23 cellular contexts compared by ENCODE assay signal in genomic region chr1:179124866-179125265, GRCh38. TPM values are rescaled to one million over a fixed set of nuclear protein-coding genes. Genes with fewer than 3 reads are reported as not detected.
DNase-seq lines count a peak whose midpoint lies in the region; ATAC-seq, FAIRE-seq and TF ChIP-seq lines count a peak whose summit lies in the region.
"Had no signal": no experiment of that assay in that cellular context is flagged by ENCODE, and none has a peak within 500 bp of the region (broad histone marks: within the 10 kb centered on the region; RNA-seq: fewer than 3 reads in every experiment).

No MANE protein-coding gene starts in this region.

- H3K4me1 ChIP-seq in breast epithelium (no peaks in the 10 kb centered on the region), astrocyte (ENCODE audit: insufficient read depth, low read length) (peaks cover 50% of the 10 kb centered on the region)

- H3K27me3 ChIP-seq in breast epithelium (no peaks in the 10 kb centered on the region), astrocyte (ENCODE audit: insufficient read depth, low read length) (no peaks in the 10 kb centered on the region)
- H3K27me3 ChIP-seq: tibial artery had no signal

- H3K36me3 Mint-ChIP-seq in MCF 10A (ENCODE audit: insufficient read depth, unreplicated experiment) (peaks cover 100% of the 10 kb centered on the region), astrocyte (ENCODE audit: low read depth, unreplicated experiment) (peaks cover 9% of the 10 kb centered on the region)

- ATAC-seq in HG03025 (IDR thresholded peaks at IDR 0.05; ENCODE audit: low FRiP score, unreplicated experiment) (no peak), GM19328 (IDR thresholded peaks at IDR 0.05; ENCODE audit: unreplicated experiment) (no peak)
- ATAC-seq: left colon; stimulated activated memory B cell treated with anti-CD40 and anti-IgM and Interleukin-4, amounts not matched to agents 10 μg/mL and 1 μg/mL and 100 μg/mL, for 72 hours had no signal

- peaks cover 33% of the 10 kb centered on the region for H4K20me1 ChIP-seq in astrocyte (ENCODE audit: insufficient read depth, low read length)

- H3K4me2 ChIP-seq in astrocyte (ENCODE audit: low read length): peak overlapping the region; percentile 8

- H3K9me3 ChIP-seq in breast epithelium: no peaks in the 10 kb centered on the region
- H3K9me3 ChIP-seq in astrocyte (ENCODE audit: insufficient read depth, low read depth, low read length): no peaks in the 10 kb centered on the region
- H3K9me3 ChIP-seq: tibial artery had no signal

- BruUV-seq in MCF 10A (replicated peaks; lab: Mats Ljungman, UMichigan): no TSS peak

- H2AFZ ChIP-seq in astrocyte (ENCODE audit: low read depth, low read length): no peak overlapping the region

- TF ChIP-seq CTCF in MCF 10A (IDR thresholded peaks at IDR 0.05; ENCODE audit: unreplicated experiment) (no peak), breast epithelium (IDR thresholded peaks at IDR 0.05) (no peak), astrocyte (IDR thresholded peaks at IDR 0.05; ENCODE audit: insufficient read depth, low read depth, low read length) (no peak)

- DNase-seq in MCF 10A (ENCODE audit: unreplicated experiment): no peak
- DNase-seq in breast epithelium (ENCODE audit: low spot score in 2 of 2): no peak
- DNase-seq in astrocyte (ENCODE audit: low read depth): peak; percentile 76
- peak; percentile 20 for DNase-seq in fibroblast of the conjunctiva (ENCODE audit: low read depth)
- DNase-seq in stromal cell of bone marrow (ENCODE audit: low read depth): peak; percentile 47
- DNase-seq in COLO829 (ENCODE audit: low spot score): no peak
- DNase-seq: 8988T; activated CD4-positive, CD25-positive, alpha-beta regulatory T cell; DMS53; effector memory CD4-positive, alpha-beta T cell; left colon; MV-4-11; NCI-H1930; NCI-H446; NK-92 treated with Interleukin-12 subunit alpha and Interleukin-12 subunit beta, amount 100 ng/mL, for 24 hours; T-helper 2 cell; tibial artery had no signal

- POLR2A ChIA-PET in MCF 10A (lab: Yijun Ruan, JAX): interaction anchor here (1.1 to 2.7 kb wide), 4 partner anchors 17 to 107 kb away, joined by 3 to 10 read pairs (median 7); no protein-coding TSS in a partner anchor

- H3K27ac Mint-ChIP-seq in MCF 10A (ENCODE audit: low read depth, unreplicated experiment) (peak overlapping the region; percentile 69), astrocyte (ENCODE audit: unreplicated experiment) (peak overlapping the region; percentile 9)
- H3K27ac Mint-ChIP-seq: stimulated activated memory B cell treated with anti-CD40 and anti-IgM and Interleukin-4, amounts not matched to agents 10 μg/mL and 1 μg/mL and 100 μg/mL, for 72 hours had no signal

- H3K27ac ChIP-seq in breast epithelium: no peak overlapping the region
- peak overlapping the region; percentile 67 for H3K27ac ChIP-seq in astrocyte (ENCODE audit: low read depth, low read length)
- H3K27ac ChIP-seq: C4-2B had no signal

- H3K79me2 ChIP-seq in astrocyte (ENCODE audit: insufficient read depth, low read length): peaks cover 80% of the 10 kb centered on the region

- no peaks in the 10 kb centered on the region for H3K27me3 Mint-ChIP-seq in MCF 10A (ENCODE audit: insufficient read depth, unreplicated experiment)
- H3K27me3 Mint-ChIP-seq in astrocyte (ENCODE audit: low read depth, unreplicated experiment): no peaks in the 10 kb centered on the region
- H3K27me3 Mint-ChIP-seq: central memory CD8-positive, alpha-beta T cell; stimulated activated memory B cell treated with anti-CD40 and anti-IgM and Interleukin-4, amounts not matched to agents 10 μg/mL and 1 μg/mL and 100 μg/mL, for 72 hours had no signal

- intact Hi-C loops in MCF 10A (cut with micrococcal nuclease): loop anchor here (2.0 kb wide), 1 partner anchor 244 kb away; no protein-coding TSS in a partner anchor
- intact Hi-C loops in breast epithelium (cut with DNase I; ENCODE audit: low total_unique reads): no loop called here

- H3K9ac ChIP-seq in astrocyte (ENCODE audit: low read length): no peak overlapping the region

- H3K4me3 Mint-ChIP-seq in MCF 10A (ENCODE audit: unreplicated experiment) (no peak overlapping the region), astrocyte (ENCODE audit: unreplicated experiment) (no peak overlapping the region)
- H3K4me3 Mint-ChIP-seq: central memory CD8-positive, alpha-beta T cell; stimulated activated memory B cell treated with anti-CD40 and anti-IgM and Interleukin-4, amounts not matched to agents 10 μg/mL and 1 μg/mL and 100 μg/mL, for 72 hours had no signal

- CTCF ChIA-PET in MCF 10A (lab: Yijun Ruan, JAX): interaction anchor here (0.6 to 2.7 kb wide), 4 partner anchors 50 to 124 kb away, joined by 3 to 13 read pairs (median 6); no protein-coding TSS in a partner anchor

- H3K9me3 Mint-ChIP-seq in MCF 10A (ENCODE audit: unreplicated experiment) (no peaks in the 10 kb centered on the region), astrocyte (ENCODE audit: unreplicated experiment) (no peaks in the 10 kb centered on the region)
- H3K9me3 Mint-ChIP-seq: central memory CD8-positive, alpha-beta T cell; stimulated activated memory B cell treated with anti-CD40 and anti-IgM and Interleukin-4, amounts not matched to agents 10 μg/mL and 1 μg/mL and 100 μg/mL, for 72 hours had no signal

- FAIRE-seq in astrocyte (lab: Jason Lieb, UNC): no peak
- FAIRE-seq: frontal cortex had no signal

- peaks cover 35% of the 10 kb centered on the region for H3K4me1 Mint-ChIP-seq in MCF 10A (ENCODE audit: insufficient read depth, unreplicated experiment)
- peaks cover 45% of the 10 kb centered on the region for H3K4me1 Mint-ChIP-seq in astrocyte (ENCODE audit: low read depth, unreplicated experiment)

- no peak for TF ChIP-seq POLR2A in breast epithelium (IDR thresholded peaks at IDR 0.05)

- no peaks in the 10 kb centered on the region for H3K36me3 ChIP-seq in breast epithelium
- peaks cover 42% of the 10 kb centered on the region for H3K36me3 ChIP-seq in astrocyte (ENCODE audit: insufficient read depth, low read length)

- H3K4me3 ChIP-seq in breast epithelium (no peak overlapping the region), astrocyte (ENCODE audit: insufficient read depth, low read depth, low read length) (no peak overlapping the region)
- H3K4me3 ChIP-seq: tibial artery had no signal

RNA-seq across cellular contexts. Expression of gene TOR3A, which starts 43.0 kb away (rescaled TPM):
- total RNA-seq in MCF 10A (2022) (24.9 and 31.3 TPM in 2 replicates), breast epithelium (10 to 100 TPM; 32.8 to 50.5 (median 35.6) TPM), astrocyte (14.5 and 16.8 TPM in 2 replicates)

Comparison
In these comparisons a context has a peak if more than half of its experiments do, and no peak if none do; other contexts are left out.
1. DNase-seq: peak in astrocyte (single experiment), fibroblast of the conjunctiva (single experiment) and stromal cell of bone marrow (single experiment); none in MCF 10A (single experiment), breast epithelium (0 of 2) and COLO829 (single experiment).